Comparison of ENCODE assay signal across 8 cellular contexts in the genomic region with DNA sequence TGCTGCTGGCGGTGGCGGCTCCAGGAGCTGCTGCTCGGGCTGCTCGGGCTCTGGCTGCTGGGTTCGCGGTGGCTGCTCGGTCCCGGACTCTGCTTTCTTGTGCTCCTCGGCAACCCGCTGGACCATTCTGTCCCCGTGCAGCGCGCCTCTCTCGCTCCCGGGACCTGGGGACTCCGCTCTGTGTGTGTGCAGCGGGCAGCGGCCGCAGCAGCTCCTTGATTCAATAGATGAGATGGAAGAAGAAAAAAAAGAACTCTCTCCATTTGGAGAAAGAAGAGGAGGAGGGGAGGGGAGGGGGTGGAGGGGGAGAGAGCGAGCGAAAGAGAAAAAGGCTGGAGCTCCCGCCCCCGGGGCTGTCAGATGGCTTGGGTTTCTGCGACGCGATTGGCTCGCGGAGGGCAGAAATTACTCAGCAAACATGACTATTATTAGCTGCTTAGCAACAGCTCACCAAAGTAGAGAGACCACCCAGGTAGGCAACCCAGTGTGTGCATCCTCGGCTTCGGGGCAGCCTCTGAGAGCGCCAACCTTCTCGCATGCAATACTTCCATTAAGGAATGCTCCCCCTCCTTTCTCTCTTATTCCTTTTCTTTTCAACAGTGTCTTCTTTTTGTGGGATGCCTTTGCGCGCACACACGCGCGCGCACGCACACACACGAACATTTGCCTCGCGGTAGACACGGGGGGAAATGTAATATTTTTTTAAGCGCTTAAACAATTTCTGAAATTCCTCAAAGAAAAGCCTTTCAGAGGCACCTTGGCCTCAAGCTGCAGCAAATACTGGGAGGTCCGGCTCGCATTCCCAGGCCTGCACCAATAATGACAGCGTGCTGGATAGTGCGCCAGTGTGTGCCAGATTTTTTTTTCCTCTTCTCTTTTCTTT. TPM values are rescaled to one million over a fixed set of nuclear protein-coding genes. Genes with fewer than 3 reads are reported as not detected.
DNase-seq lines count a peak whose midpoint lies in the region; ATAC-seq and TF ChIP-seq lines count a peak whose summit lies in the region.

No MANE protein-coding gene starts in this region.

- peaks cover 2% of the 10 kb centered on the region for H3K36me3 Mint-ChIP-seq in activated CD4-positive, alpha-beta memory T cell treated with anti-CD3 and anti-CD28 coated beads, Interleukin-2, amount 10 ng/mL, durations not matched to agents 7 days and 5 days (ENCODE audit: low read depth)

- no peaks in the 10 kb centered on the region for H3K9me3 Mint-ChIP-seq in activated CD4-positive, alpha-beta memory T cell treated with anti-CD3 and anti-CD28 coated beads, Interleukin-2, amount 10 ng/mL, durations not matched to agents 7 days and 5 days

- peaks cover 46% of the 10 kb centered on the region for H3K4me1 Mint-ChIP-seq in activated CD4-positive, alpha-beta memory T cell treated with anti-CD3 and anti-CD28 coated beads, Interleukin-2, amount 10 ng/mL, durations not matched to agents 7 days and 5 days

- POLR2A ChIA-PET in activated CD4-positive, alpha-beta memory T cell treated with anti-CD3 and anti-CD28 coated beads, Interleukin-2, amount 10 ng/mL, durations not matched to agents 7 days and 5 days (lab: Charles Lee) = interaction anchor here (1.0 to 1.7 kb wide), 4 partner anchors 14 to 214 kb away, joined by 3 to 18 read pairs (median 6); no protein-coding TSS in a partner anchor

- H3K4me1 ChIP-seq in ectodermal cell (ENCODE audit: control insufficient read depth, insufficient read depth, low read length) (peaks cover 10% of the 10 kb centered on the region), right lobe of liver (peaks cover 0 to 3% (median 3%) of the 10 kb centered on the region in 4 donors)

- H3K27ac Mint-ChIP-seq in activated CD4-positive, alpha-beta memory T cell treated with anti-CD3 and anti-CD28 coated beads, Interleukin-2, amount 10 ng/mL, durations not matched to agents 7 days and 5 days = peak overlapping the region; percentile 66

- H3K27me3 Mint-ChIP-seq in activated CD4-positive, alpha-beta memory T cell treated with anti-CD3 and anti-CD28 coated beads, Interleukin-2, amount 10 ng/mL, durations not matched to agents 7 days and 5 days = peaks cover 56% of the 10 kb centered on the region

- peak overlapping the region; percentile 93 for H3K27ac ChIP-seq in ectodermal cell (ENCODE audit: insufficient read depth, low read depth, low read length, poor library complexity, severe bottlenecking)
- H3K27ac ChIP-seq in right lobe of liver = peak overlapping the region; percentile 55 to 88 (median 84)

- 0% methylated on average over 40 to 48 of the region's 48 CpGs for WGBS in ectodermal cell, 2 experiments
- WGBS in right lobe of liver (ENCODE audit: insufficient coverage, low coverage, low lambda C conversion rate, missing lambda C conversion rate) = 0% methylated on average over 39 of the region's 48 CpGs

- no peak for TF ChIP-seq CTCF in right lobe of liver (IDR thresholded peaks at IDR 0.05)

- H3K4me3 ChIP-seq in ectodermal cell (ENCODE audit: insufficient read depth, low read depth, low read length) = peak overlapping the region; percentile 76
- peak overlapping the region; percentile 60 to 79 (median 79) for H3K4me3 ChIP-seq in right lobe of liver

- peaks cover 32% of the 10 kb centered on the region for H3K27me3 ChIP-seq in ectodermal cell (ENCODE audit: control insufficient read depth, insufficient read depth, low read length, poor library complexity, severe bottlenecking)
- no peaks in the 10 kb centered on the region for H3K27me3 ChIP-seq in right lobe of liver

- H3K36me3 ChIP-seq in ectodermal cell (ENCODE audit: control insufficient read depth, insufficient read depth, low read length) (no peaks in the 10 kb centered on the region), right lobe of liver (no peaks in the 10 kb centered on the region)

- CTCF ChIA-PET in activated CD4-positive, alpha-beta memory T cell treated with anti-CD3 and anti-CD28 coated beads, Interleukin-2, amount 10 ng/mL, durations not matched to agents 7 days and 5 days (lab: Charles Lee) = interaction anchor here (0.6 to 1.1 kb wide), 2 partner anchors 17 to 47 kb away, joined by 3 to 4 read pairs; no protein-coding TSS in a partner anchor

- peak overlapping the region; percentile 79 for H3K4me3 Mint-ChIP-seq in activated CD4-positive, alpha-beta memory T cell treated with anti-CD3 and anti-CD28 coated beads, Interleukin-2, amount 10 ng/mL, durations not matched to agents 7 days and 5 days

- H3K9me3 ChIP-seq in ectodermal cell (ENCODE audit: control insufficient read depth, low read length) (no peaks in the 10 kb centered on the region), right lobe of liver (no peaks in the 10 kb centered on the region)

- peak; percentile 87 for DNase-seq in ACHN
- peak; percentile 81 for DNase-seq in NCI-H510A treated with DMSO at 0.1 percent for 48 hours (lab: John Stamatoyannopoulos, UW)
- peak; percentile 82 for DNase-seq in activated CD4-positive, alpha-beta memory T cell treated with anti-CD3 and anti-CD28 coated beads, Interleukin-2, amount 10 ng/mL, durations not matched to agents 7 days and 5 days
- DNase-seq in right lobe of liver = peak; percentile 82 to 89 (median 88)
- DNase-seq in stimulated activated CD4-positive, alpha-beta T cell treated with anti-CD3 and anti-CD28 coated beads, Interleukin-4, amount 100 ng/mL, for 4 hours = peak; percentile 47 to 79

- in situ Hi-C loops in ACHN (cut with HindIII; ENCODE audit: low pct_ligation_motif_present, low pct_unique_long_range_greater_than_20kb, low sequenced_read_pairs) = no loop called here

- ATAC-seq in GM18867 (IDR thresholded peaks at IDR 0.05; ENCODE audit: unreplicated experiment) (peak; percentile 35), HG03378 (IDR thresholded peaks at IDR 0.05; ENCODE audit: unreplicated experiment) (peak; percentile 46), right lobe of liver (peak; percentile 42 to 52 (median 47))

- TF ChIP-seq POLR2A in right lobe of liver (IDR thresholded peaks at IDR 0.05) = no peak

- intact Hi-C loops in right lobe of liver (cut with DNase I) = no loop called here

RNA-seq across cellular contexts. Expression of gene PTCH1, which starts 7.6 kb away (rescaled TPM):
- 10 to 100 TPM; 17.2 to 19.2 TPM for total RNA-seq in activated CD4-positive, alpha-beta memory T cell treated with anti-CD3 and anti-CD28 coated beads, Interleukin-2, amount 10 ng/mL, durations not matched to agents 7 days and 5 days
- 31.0 TPM for polyA plus RNA-seq in ectodermal cell (2013, experiment 1 of 4)
- polyA plus RNA-seq in ectodermal cell (2013, experiment 2 of 4) = 26.1 TPM
- 27.9 TPM for polyA plus RNA-seq in ectodermal cell (2013, experiment 3 of 4)
- polyA plus RNA-seq in ectodermal cell (2013, experiment 4 of 4) = 24.2 TPM
- 1 to 10 TPM; 2.0 to 8.3 (median 5.2) TPM for total RNA-seq in right lobe of liver

Comparison
In these comparisons a context has a peak if more than half of its experiments do, and no peak if none do; other contexts are left out.
1. Peak in every context shown above with its lines: DNase-seq, ATAC-seq, H3K4me3 ChIP-seq and H3K27ac ChIP-seq.